ENCODE assay signal across 1 cellular context in genomic region chr21:42592156-42592820, GRCh38.
TF ChIP-seq lines count a peak whose summit lies in the region.

No MANE protein-coding gene starts in this region.

TF ChIP-seq in H1, 55 proteins besides CTCF, POLR2A, EP300 and RAD21 (continued from another document):
- TF ChIP-seq TBP (IDR thresholded peaks at IDR 0.05; ENCODE audit: low read depth, low read length) (no peak), ASH2L (IDR thresholded peaks at IDR 0.05; ENCODE audit: low read length) (no peak), SIX5 (IDR thresholded peaks at IDR 0.05; ENCODE audit: low read depth, low read length) (no peak), MAFK (IDR thresholded peaks at IDR 0.05; ENCODE audit: low read depth, low read length) (no peak), SAP30 (IDR thresholded peaks at IDR 0.05; ENCODE audit: insufficient read depth, insufficient replicate concordance, low read length) (no peak), FOSL1 (IDR thresholded peaks at IDR 0.05; ENCODE audit: insufficient read depth, low read depth, low read length) (no peak), ATF3 (IDR thresholded peaks at IDR 0.05; ENCODE audit: insufficient read depth, low read depth, low read length) (no peak), RBBP5 (IDR thresholded peaks at IDR 0.05; ENCODE audit: borderline replicate concordance, low read depth, low read length) (no peak), SUZ12 (IDR thresholded peaks at IDR 0.05; ENCODE audit: low read length) (no peak), KDM1A (IDR thresholded peaks at IDR 0.05; ENCODE audit: borderline replicate concordance, low read length) (no peak), CBX5 (IDR thresholded peaks at IDR 0.05; ENCODE audit: low read depth, low read length) (no peak), SP4 (IDR thresholded peaks at IDR 0.05; ENCODE audit: low read length) (no peak)
- TF ChIP-seq, protein P1, sequence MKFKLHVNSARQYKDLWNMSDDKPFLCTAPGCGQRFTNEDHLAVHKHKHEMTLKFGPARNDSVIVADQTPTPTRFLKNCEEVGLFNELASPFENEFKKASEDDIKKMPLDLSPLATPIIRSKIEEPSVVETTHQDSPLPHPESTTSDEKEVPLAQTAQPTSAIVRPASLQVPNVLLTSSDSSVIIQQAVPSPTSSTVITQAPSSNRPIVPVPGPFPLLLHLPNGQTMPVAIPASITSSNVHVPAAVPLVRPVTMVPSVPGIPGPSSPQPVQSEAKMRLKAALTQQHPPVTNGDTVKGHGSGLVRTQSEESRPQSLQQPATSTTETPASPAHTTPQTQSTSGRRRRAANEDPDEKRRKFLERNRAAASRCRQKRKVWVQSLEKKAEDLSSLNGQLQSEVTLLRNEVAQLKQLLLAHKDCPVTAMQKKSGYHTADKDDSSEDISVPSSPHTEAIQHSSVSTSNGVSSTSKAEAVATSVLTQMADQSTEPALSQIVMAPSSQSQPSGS (IDR thresholded peaks at IDR 0.05; ENCODE audit: low read length) = no peak
- TF ChIP-seq, protein P2, sequence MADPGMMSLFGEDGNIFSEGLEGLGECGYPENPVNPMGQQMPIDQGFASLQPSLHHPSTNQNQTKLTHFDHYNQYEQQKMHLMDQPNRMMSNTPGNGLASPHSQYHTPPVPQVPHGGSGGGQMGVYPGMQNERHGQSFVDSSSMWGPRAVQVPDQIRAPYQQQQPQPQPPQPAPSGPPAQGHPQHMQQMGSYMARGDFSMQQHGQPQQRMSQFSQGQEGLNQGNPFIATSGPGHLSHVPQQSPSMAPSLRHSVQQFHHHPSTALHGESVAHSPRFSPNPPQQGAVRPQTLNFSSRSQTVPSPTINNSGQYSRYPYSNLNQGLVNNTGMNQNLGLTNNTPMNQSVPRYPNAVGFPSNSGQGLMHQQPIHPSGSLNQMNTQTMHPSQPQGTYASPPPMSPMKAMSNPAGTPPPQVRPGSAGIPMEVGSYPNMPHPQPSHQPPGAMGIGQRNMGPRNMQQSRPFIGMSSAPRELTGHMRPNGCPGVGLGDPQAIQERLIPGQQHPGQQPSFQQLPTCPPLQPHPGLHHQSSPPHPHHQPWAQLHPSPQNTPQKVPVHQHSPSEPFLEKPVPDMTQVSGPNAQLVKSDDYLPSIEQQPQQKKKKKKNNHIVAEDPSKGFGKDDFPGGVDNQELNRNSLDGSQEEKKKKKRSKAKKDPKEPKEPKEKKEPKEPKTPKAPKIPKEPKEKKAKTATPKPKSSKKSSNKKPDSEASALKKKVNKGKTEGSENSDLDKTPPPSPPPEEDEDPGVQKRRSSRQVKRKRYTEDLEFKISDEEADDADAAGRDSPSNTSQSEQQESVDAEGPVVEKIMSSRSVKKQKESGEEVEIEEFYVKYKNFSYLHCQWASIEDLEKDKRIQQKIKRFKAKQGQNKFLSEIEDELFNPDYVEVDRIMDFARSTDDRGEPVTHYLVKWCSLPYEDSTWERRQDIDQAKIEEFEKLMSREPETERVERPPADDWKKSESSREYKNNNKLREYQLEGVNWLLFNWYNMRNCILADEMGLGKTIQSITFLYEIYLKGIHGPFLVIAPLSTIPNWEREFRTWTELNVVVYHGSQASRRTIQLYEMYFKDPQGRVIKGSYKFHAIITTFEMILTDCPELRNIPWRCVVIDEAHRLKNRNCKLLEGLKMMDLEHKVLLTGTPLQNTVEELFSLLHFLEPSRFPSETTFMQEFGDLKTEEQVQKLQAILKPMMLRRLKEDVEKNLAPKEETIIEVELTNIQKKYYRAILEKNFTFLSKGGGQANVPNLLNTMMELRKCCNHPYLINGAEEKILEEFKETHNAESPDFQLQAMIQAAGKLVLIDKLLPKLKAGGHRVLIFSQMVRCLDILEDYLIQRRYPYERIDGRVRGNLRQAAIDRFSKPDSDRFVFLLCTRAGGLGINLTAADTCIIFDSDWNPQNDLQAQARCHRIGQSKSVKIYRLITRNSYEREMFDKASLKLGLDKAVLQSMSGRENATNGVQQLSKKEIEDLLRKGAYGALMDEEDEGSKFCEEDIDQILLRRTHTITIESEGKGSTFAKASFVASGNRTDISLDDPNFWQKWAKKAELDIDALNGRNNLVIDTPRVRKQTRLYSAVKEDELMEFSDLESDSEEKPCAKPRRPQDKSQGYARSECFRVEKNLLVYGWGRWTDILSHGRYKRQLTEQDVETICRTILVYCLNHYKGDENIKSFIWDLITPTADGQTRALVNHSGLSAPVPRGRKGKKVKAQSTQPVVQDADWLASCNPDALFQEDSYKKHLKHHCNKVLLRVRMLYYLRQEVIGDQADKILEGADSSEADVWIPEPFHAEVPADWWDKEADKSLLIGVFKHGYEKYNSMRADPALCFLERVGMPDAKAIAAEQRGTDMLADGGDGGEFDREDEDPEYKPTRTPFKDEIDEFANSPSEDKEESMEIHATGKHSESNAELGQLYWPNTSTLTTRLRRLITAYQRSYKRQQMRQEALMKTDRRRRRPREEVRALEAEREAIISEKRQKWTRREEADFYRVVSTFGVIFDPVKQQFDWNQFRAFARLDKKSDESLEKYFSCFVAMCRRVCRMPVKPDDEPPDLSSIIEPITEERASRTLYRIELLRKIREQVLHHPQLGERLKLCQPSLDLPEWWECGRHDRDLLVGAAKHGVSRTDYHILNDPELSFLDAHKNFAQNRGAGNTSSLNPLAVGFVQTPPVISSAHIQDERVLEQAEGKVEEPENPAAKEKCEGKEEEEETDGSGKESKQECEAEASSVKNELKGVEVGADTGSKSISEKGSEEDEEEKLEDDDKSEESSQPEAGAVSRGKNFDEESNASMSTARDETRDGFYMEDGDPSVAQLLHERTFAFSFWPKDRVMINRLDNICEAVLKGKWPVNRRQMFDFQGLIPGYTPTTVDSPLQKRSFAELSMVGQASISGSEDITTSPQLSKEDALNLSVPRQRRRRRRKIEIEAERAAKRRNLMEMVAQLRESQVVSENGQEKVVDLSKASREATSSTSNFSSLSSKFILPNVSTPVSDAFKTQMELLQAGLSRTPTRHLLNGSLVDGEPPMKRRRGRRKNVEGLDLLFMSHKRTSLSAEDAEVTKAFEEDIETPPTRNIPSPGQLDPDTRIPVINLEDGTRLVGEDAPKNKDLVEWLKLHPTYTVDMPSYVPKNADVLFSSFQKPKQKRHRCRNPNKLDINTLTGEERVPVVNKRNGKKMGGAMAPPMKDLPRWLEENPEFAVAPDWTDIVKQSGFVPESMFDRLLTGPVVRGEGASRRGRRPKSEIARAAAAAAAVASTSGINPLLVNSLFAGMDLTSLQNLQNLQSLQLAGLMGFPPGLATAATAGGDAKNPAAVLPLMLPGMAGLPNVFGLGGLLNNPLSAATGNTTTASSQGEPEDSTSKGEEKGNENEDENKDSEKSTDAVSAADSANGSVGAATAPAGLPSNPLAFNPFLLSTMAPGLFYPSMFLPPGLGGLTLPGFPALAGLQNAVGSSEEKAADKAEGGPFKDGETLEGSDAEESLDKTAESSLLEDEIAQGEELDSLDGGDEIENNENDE (IDR thresholded peaks at IDR 0.05; ENCODE audit: insufficient replicate concordance, low read length) = no peak
- TF ChIP-seq, protein P3, sequence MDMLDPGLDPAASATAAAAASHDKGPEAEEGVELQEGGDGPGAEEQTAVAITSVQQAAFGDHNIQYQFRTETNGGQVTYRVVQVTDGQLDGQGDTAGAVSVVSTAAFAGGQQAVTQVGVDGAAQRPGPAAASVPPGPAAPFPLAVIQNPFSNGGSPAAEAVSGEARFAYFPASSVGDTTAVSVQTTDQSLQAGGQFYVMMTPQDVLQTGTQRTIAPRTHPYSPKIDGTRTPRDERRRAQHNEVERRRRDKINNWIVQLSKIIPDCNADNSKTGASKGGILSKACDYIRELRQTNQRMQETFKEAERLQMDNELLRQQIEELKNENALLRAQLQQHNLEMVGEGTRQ (IDR thresholded peaks at IDR 0.05; ENCODE audit: low read length) = no peak
TF ChIP-seq in H1: peak in this region for 0.
